9 cellular contexts compared by ENCODE assay signal in the genomic region with DNA sequence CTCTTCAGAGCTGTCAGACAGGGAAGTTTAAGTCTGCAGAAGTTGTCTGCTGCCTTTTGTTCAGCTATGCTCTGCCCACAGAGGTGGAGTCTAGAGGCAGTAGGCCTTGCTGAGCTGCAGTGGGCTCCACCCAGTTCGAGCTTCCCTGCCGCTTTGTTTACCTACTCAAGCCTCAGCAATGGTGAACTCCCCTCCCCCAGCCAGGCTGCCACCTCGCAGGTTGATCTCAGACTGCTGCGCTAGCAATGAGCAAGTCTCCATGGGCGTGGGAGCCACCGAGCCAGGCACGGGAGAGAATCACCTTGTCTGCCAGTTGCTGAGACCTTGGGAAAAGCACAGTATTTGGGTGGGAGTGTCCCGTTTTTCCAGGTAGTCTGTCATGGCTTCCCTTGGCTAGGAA. TPM values are rescaled to one million over a fixed set of nuclear protein-coding genes. Genes with fewer than 3 reads are reported as not detected.
DNase-seq lines count a peak whose midpoint lies in the region; ATAC-seq, FAIRE-seq and TF ChIP-seq lines count a peak whose summit lies in the region.
"Not testable (repeated sequence)": the region's sequence is repeated elsewhere in the genome, so short reads cannot be mapped to it uniquely, and the experiment has no call there.
"Had no signal": no experiment of that assay in that cellular context is flagged by ENCODE, and none has a peak within 500 bp of the region (broad histone marks: within the 10 kb centered on the region; RNA-seq: fewer than 3 reads in every experiment).

No MANE protein-coding gene starts in this region.

- DNase-seq in NCI-H146 treated with DMSO at 0.1 percent for 48 hours (lab: John Stamatoyannopoulos, UW; ENCODE audit: unreplicated experiment) (peak; percentile 0), NCI-H748 (lab: John Stamatoyannopoulos, UW; ENCODE audit: unreplicated experiment) (peak; percentile 81), bronchial epithelial cell (ENCODE audit: low read depth) (peak; percentile 38), left lung (peak; percentile 61 to 78)
- not testable (repeated sequence) for DNase-seq in cardiac muscle cell (ENCODE audit: low read depth in 1 of 2, low spot score in 1 of 2)

- H3K36me3 ChIP-seq in ES-I3 (ENCODE audit: insufficient read depth, low read length); bronchial epithelial cell (ENCODE audit: control insufficient read depth, insufficient read depth, low read length); cardiac muscle cell; left lung; neutrophil: not testable (repeated sequence)

- ATAC-seq in left lung = not testable (repeated sequence)

- H3K27ac ChIP-seq in cardiac muscle cell (peak overlapping the region; percentile 49), neutrophil (peak overlapping the region; percentile 61)
- not testable (repeated sequence) for H3K27ac ChIP-seq in left lung

- not testable (repeated sequence) for FAIRE-seq in bronchial epithelial cell (lab: Jason Lieb, UNC)

- TF ChIP-seq CTCF in bronchial epithelial cell (IDR thresholded peaks at IDR 0.05; ENCODE audit: insufficient read depth, low read length, severe bottlenecking); cardiac muscle cell (IDR thresholded peaks at IDR 0.05; ENCODE audit: low read depth, low read length); left lung (IDR thresholded peaks at IDR 0.05); neutrophil (IDR thresholded peaks at IDR 0.05): not testable (repeated sequence)

- not testable (repeated sequence) for H3K27me3 ChIP-seq in bronchial epithelial cell (ENCODE audit: control insufficient read depth, insufficient read depth, low read length); cardiac muscle cell; left lung; neutrophil

- not testable (repeated sequence) for H3K9me3 ChIP-seq in ES-I3 (ENCODE audit: control insufficient read depth, insufficient read depth, low read length); cardiac muscle cell (ENCODE audit: low read depth); left lung; neutrophil

- not testable (repeated sequence) for H3K4me1 ChIP-seq in ES-I3 (ENCODE audit: insufficient read depth, low read length); cardiac muscle cell (ENCODE audit: low read depth); left lung
- peaks cover 28 to 37% of the 10 kb centered on the region in 2 experiments for H3K4me1 ChIP-seq in neutrophil (ENCODE audit: control insufficient read depth in 1 of 2, insufficient read depth in 1 of 2, low read depth in 1 of 2, low read length in 1 of 2)

- H3K4me3 ChIP-seq in bronchial epithelial cell (ENCODE audit: low read depth, low read length); cardiac muscle cell; left lung; neutrophil (ENCODE audit: low read depth in 1 of 2, low read length in 1 of 2): not testable (repeated sequence)

- intact Hi-C loops in left lung (cut with DNase I) = not testable (repeated sequence)

- peak overlapping the region; percentile 22; the same call in 1 of the 2 replicates for H3K9ac ChIP-seq in ES-I3 (ENCODE audit: low read depth, low read length)

RNA-seq across cellular contexts. Expression of gene SGPP2, which starts 56.1 kb away (rescaled TPM):
- 9.7 and 40.1 TPM in 2 replicates for total RNA-seq in bronchial epithelial cell
- 24.6 and 44.6 TPM in 2 replicates for total RNA-seq in cardiac muscle cell
- polyA plus RNA-seq in cardiac muscle cell = 11.6 and 16.2 TPM in 2 replicates
- total RNA-seq in left lung = 10 to 100 TPM; 28.2 to 31.2 TPM
- total RNA-seq: Caco-2, LHCN-M2 had no signal
